Comparison of ENCODE assay signal across 14 cellular contexts in genomic region chr21:19034041-19034440, GRCh38.
DNase-seq lines count a peak whose midpoint lies in the region; ATAC-seq and TF ChIP-seq lines count a peak whose summit lies in the region.
"Had no signal": no experiment of that assay in that cellular context is flagged by ENCODE, and none has a peak within 500 bp of the region (broad histone marks: within the 10 kb centered on the region; RNA-seq: fewer than 3 reads in every experiment).

No MANE protein-coding gene starts in this region.

- no peaks in the 10 kb centered on the region for H3K79me1 ChIP-seq in H9 (ENCODE audit: insufficient read depth, low read depth, low read length, poor library complexity, severe bottlenecking)

- H3K14ac ChIP-seq in H9 (ENCODE audit: insufficient read depth, low read length) = no peak overlapping the region

- DNase-seq in G401 (ENCODE audit: low spot score) (peak; percentile 62), NCI-H69 (lab: John Stamatoyannopoulos, UW) (peak; percentile 38), SJCRH30 (peak in 1 of 2 experiments; percentile 8), smooth muscle cell (lab: John Stamatoyannopoulos, UW; ENCODE audit: unreplicated experiment) (no peak), right lobe of liver (no peak), H9 (no peak)
- DNase-seq: 8988T; CD4-positive, alpha-beta memory T cell; GOT3; H7 had no signal

- no peak overlapping the region for H2BK12ac ChIP-seq in H9 (ENCODE audit: insufficient read length, low read depth, low read length)

- H2AFZ ChIP-seq in smooth muscle cell (ENCODE audit: low read depth) = no peak overlapping the region
- no peak overlapping the region for H2AFZ ChIP-seq in H9 (ENCODE audit: low read length)

- no peak for ATAC-seq in GM21515 (IDR thresholded peaks at IDR 0.05; ENCODE audit: unreplicated experiment)
- no peak for ATAC-seq in right lobe of liver

- H3K4me3 Mint-ChIP-seq in H9 = no peak overlapping the region
- H3K4me3 Mint-ChIP-seq: CD14-positive monocyte, IgD-negative memory B cell had no signal

- no peaks in the 10 kb centered on the region for H4K20me1 ChIP-seq in smooth muscle cell (ENCODE audit: low read depth)
- H4K20me1 ChIP-seq in H9 (ENCODE audit: control insufficient read depth, insufficient read depth, insufficient read length) = no peaks in the 10 kb centered on the region
- H4K20me1 ChIP-seq: BLaER1 had no signal

- H2BK20ac ChIP-seq in H9 (ENCODE audit: low read depth, low read length, poor library complexity, severe bottlenecking) = no peak overlapping the region

- 44% methylated on average over 4 of the region's 4 CpGs for WGBS in smooth muscle cell (ENCODE audit: low lambda C conversion rate)
- WGBS in right lobe of liver (ENCODE audit: insufficient coverage, low coverage, low lambda C conversion rate, missing lambda C conversion rate) = 66% methylated on average over 4 of the region's 4 CpGs
- no CpG with 5 or more reads among the region's 4 CpGs for WGBS in H9 (ENCODE audit: extremely low coverage, insufficient read length, low lambda C conversion rate)

- TF ChIP-seq CTCF in smooth muscle cell (IDR thresholded peaks at IDR 0.05; ENCODE audit: borderline replicate concordance, insufficient read depth, poor library complexity, severe bottlenecking) (no peak), right lobe of liver (IDR thresholded peaks at IDR 0.05) (no peak), H9 (conservative IDR thresholded peaks at IDR 0.05) (no peak)

- H3K9ac ChIP-seq in smooth muscle cell (ENCODE audit: low read depth) (no peak overlapping the region), H9 (ENCODE audit: extremely low read depth, insufficient read length, low read length) (no peak overlapping the region)
- H3K9ac ChIP-seq: BLaER1 had no signal

- H3K36me3 ChIP-seq in SJCRH30 (no peaks in the 10 kb centered on the region), smooth muscle cell (ENCODE audit: low read depth) (no peaks in the 10 kb centered on the region), right lobe of liver (no peaks in the 10 kb centered on the region)
- H3K36me3 ChIP-seq: BLaER1 had no signal

- no peak overlapping the region for H3K23ac ChIP-seq in H9 (ENCODE audit: insufficient read length, low read depth, low read length)

- no peaks in the 10 kb centered on the region for H3K23me2 ChIP-seq in H9 (ENCODE audit: insufficient read length, low read depth, low read length, poor library complexity, severe bottlenecking)

- H2BK5ac ChIP-seq in H9 (ENCODE audit: insufficient read length, low read length) = no peak overlapping the region

- H3K36me3 Mint-ChIP-seq in H9 (ENCODE audit: insufficient read depth in 1 of 3, low read depth in 3 of 3) = peaks cover 0 to 3% (median 0%) of the 10 kb centered on the region in 3 experiments; a peak in 3 of 7 replicates
- H3K36me3 Mint-ChIP-seq: CD14-positive monocyte; CD4-positive, alpha-beta memory T cell; IgD-negative memory B cell had no signal

- no peaks in the 10 kb centered on the region for H3K4me1 Mint-ChIP-seq in H9
- H3K4me1 Mint-ChIP-seq: CD14-positive monocyte; CD4-positive, alpha-beta memory T cell had no signal

- no peaks in the 10 kb centered on the region for H3K27me3 Mint-ChIP-seq in H9 (ENCODE audit: low read depth)
- H3K27me3 Mint-ChIP-seq: CD4-positive, alpha-beta memory T cell; IgD-negative memory B cell had no signal

- H2AK5ac ChIP-seq in H9 (ENCODE audit: insufficient read length, low read length) = no peak overlapping the region

- no peak overlapping the region for H2BK15ac ChIP-seq in H9 (ENCODE audit: low read depth, low read length)

- no peak overlapping the region for H4K8ac ChIP-seq in H9 (replicated peaks; ENCODE audit: insufficient read length, low read depth, low read length)

- H3K79me2 ChIP-seq in smooth muscle cell (ENCODE audit: low read depth) = no peaks in the 10 kb centered on the region
- H3K79me2 ChIP-seq in H9 (ENCODE audit: insufficient read depth, low read length) = no peaks in the 10 kb centered on the region

- H2BK120ac ChIP-seq in H9 (ENCODE audit: low read depth, low read length, poor library complexity, severe bottlenecking) = no peak overlapping the region

- peaks cover 4% of the 10 kb centered on the region; the same call in 1 of the 2 replicates for H3K4me1 ChIP-seq in SJCRH30
- no peaks in the 10 kb centered on the region for H3K4me1 ChIP-seq in smooth muscle cell (ENCODE audit: low read depth)
- H3K4me1 ChIP-seq in right lobe of liver = no peaks in the 10 kb centered on the region
- H3K4me1 ChIP-seq in H9 (ENCODE audit: insufficient read depth, low read length) = no peaks in the 10 kb centered on the region

- in situ Hi-C loops in G401 (cut with HindIII; ENCODE audit: low sequenced_read_pairs) = no loop called here

- no peaks in the 10 kb centered on the region for H3K9me3 ChIP-seq in SJCRH30 (replicated peaks)
- H3K9me3 ChIP-seq in smooth muscle cell (replicated peaks; ENCODE audit: low read depth) = no peaks in the 10 kb centered on the region
- H3K9me3 ChIP-seq in right lobe of liver = no peaks in the 10 kb centered on the region
- H3K9me3 ChIP-seq in H9 (ENCODE audit: control insufficient read depth, low read depth, low read length) = no peaks in the 10 kb centered on the region
- H3K9me3 ChIP-seq: BLaER1 had no signal

- H3K4me2 ChIP-seq in smooth muscle cell = peak overlapping the region; percentile 48
- H3K4me2 ChIP-seq in H9 (ENCODE audit: insufficient read depth, insufficient read length, low read length) = no peak overlapping the region
- H3K4me2 ChIP-seq: BLaER1 had no signal

- H3K56ac ChIP-seq in H9 (ENCODE audit: insufficient read length, low read depth, low read length) = no peak overlapping the region

- H3T11ph ChIP-seq in H9 (ENCODE audit: low read length) = no peak overlapping the region

- H3K27ac ChIP-seq in SJCRH30 (peak overlapping the region; percentile 12; the same call in 1 of the 2 replicates), smooth muscle cell (ENCODE audit: low read depth) (no peak overlapping the region), right lobe of liver (no peak overlapping the region), H9 (ENCODE audit: insufficient read length, low read depth, low read length) (no peak overlapping the region)
- H3K27ac ChIP-seq: BLaER1 had no signal

- no peak overlapping the region for H4K91ac ChIP-seq in H9 (ENCODE audit: insufficient read length, low read depth, low read length)

- H3K9me3 Mint-ChIP-seq in H9 = peaks cover 3 to 4% of the 10 kb centered on the region in 2 experiments; a peak in 4 of 5 replicates

- H3K18ac ChIP-seq in H9 (ENCODE audit: insufficient read length, low read depth, low read length) = no peak overlapping the region

- H3K4me3 ChIP-seq in SJCRH30 (no peak overlapping the region), smooth muscle cell (no peak overlapping the region), right lobe of liver (no peak overlapping the region)
- H3K4me3 ChIP-seq: BLaER1 had no signal

- no peak overlapping the region for H4K5ac ChIP-seq in H9 (ENCODE audit: insufficient read length, low read depth, low read length)

- no peaks in the 10 kb centered on the region for H3F3A ChIP-seq in smooth muscle cell (ENCODE audit: low read depth)

- no peaks in the 10 kb centered on the region for H3K27me3 ChIP-seq in SJCRH30
- no peaks in the 10 kb centered on the region for H3K27me3 ChIP-seq in smooth muscle cell (ENCODE audit: low read depth)
- no peaks in the 10 kb centered on the region for H3K27me3 ChIP-seq in right lobe of liver
- H3K27me3 ChIP-seq in H9 (ENCODE audit: insufficient read depth, low read length) = no peaks in the 10 kb centered on the region
- H3K27me3 ChIP-seq: BLaER1 had no signal

- intact Hi-C loops in right lobe of liver (cut with DNase I) = no loop called here

- H3K4ac ChIP-seq in H9 (ENCODE audit: low read depth, low read length) = no peak overlapping the region

- TF ChIP-seq POLR2A in right lobe of liver (IDR thresholded peaks at IDR 0.05) = no peak

- no peak overlapping the region for H3K27ac Mint-ChIP-seq in H9
- H3K27ac Mint-ChIP-seq: CD14-positive monocyte; CD4-positive, alpha-beta memory T cell; IgD-negative memory B cell had no signal

Comparison
In these comparisons a context has a peak if more than half of its experiments do, and no peak if none do; other contexts are left out.
1. DNase-seq: peak in G401 (single experiment) and NCI-H69 (single experiment); none in smooth muscle cell (single experiment), right lobe of liver (0 of 3) and H9 (single experiment).